ENCODE assay signal across 10 cellular contexts in the genomic region with DNA sequence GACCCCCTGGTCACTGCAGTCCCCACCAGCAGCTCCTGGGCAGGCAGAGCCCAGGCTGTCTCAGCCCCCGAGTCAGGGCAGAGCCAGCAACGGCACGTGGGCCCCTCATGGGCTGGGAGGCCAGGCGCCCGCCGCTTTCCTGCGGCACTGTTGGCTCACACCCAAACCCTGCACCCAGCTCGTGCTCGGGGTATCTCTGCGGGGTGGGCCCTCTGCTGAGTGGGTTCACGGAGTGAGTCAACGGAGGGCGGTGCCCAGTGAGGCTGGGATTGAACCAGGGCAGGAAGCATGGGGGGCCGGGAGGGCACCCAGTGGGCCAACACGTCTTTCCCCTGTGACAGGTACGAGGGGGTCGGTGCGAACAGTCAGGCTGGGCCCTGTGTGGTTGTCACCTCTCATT. TPM values are rescaled to one million over a fixed set of nuclear protein-coding genes. Genes with fewer than 3 reads are reported as not detected.
DNase-seq lines count a peak whose midpoint lies in the region; ATAC-seq and TF ChIP-seq lines count a peak whose summit lies in the region.
"Had no signal": no experiment of that assay in that cellular context is flagged by ENCODE, and none has a peak within 500 bp of the region (broad histone marks: within the 10 kb centered on the region; RNA-seq: fewer than 3 reads in every experiment).

No MANE protein-coding gene starts in this region.

- peaks cover 3% of the 10 kb centered on the region for H3K9me3 Mint-ChIP-seq in activated CD4-positive, alpha-beta memory T cell treated with anti-CD3 and anti-CD28 coated beads for 36 hours
- peaks cover 2% of the 10 kb centered on the region for H3K9me3 Mint-ChIP-seq in activated CD4-positive, alpha-beta memory T cell treated with anti-CD3 and anti-CD28 coated beads, Interleukin-2, amount 10 ng/mL, durations not matched to agents 7 days and 5 days
- H3K9me3 Mint-ChIP-seq in natural killer cell treated with Interleukin-12 subunit alpha and Interleukin-12 subunit beta and Interleukin-15 and Interleukin-18, amount 100 ng/mL, for 72 hours = no peaks in the 10 kb centered on the region

- H3K9me3 ChIP-seq in body of pancreas = no peaks in the 10 kb centered on the region
- H3K9me3 ChIP-seq in upper lobe of left lung = no peaks in the 10 kb centered on the region

- intact Hi-C loops in activated CD4-positive, alpha-beta memory T cell treated with anti-CD3 and anti-CD28 coated beads for 36 hours (cut with micrococcal nuclease) = no loop called here
- intact Hi-C loops in body of pancreas (cut with DNase I) = no loop called here

- H3K36me3 ChIP-seq in body of pancreas (replicated peaks in 1 of 2; ENCODE audit: insufficient read depth in 1 of 2, low read depth in 2 of 2) (no peaks in the 10 kb centered on the region), upper lobe of left lung (no peaks in the 10 kb centered on the region)

- H3K27me3 Mint-ChIP-seq in activated CD4-positive, alpha-beta memory T cell treated with anti-CD3 and anti-CD28 coated beads for 36 hours = no peaks in the 10 kb centered on the region
- H3K27me3 Mint-ChIP-seq in activated CD4-positive, alpha-beta memory T cell treated with anti-CD3 and anti-CD28 coated beads, Interleukin-2, amount 10 ng/mL, durations not matched to agents 7 days and 5 days = peaks cover 23% of the 10 kb centered on the region
- no peaks in the 10 kb centered on the region for H3K27me3 Mint-ChIP-seq in natural killer cell treated with Interleukin-12 subunit alpha and Interleukin-12 subunit beta and Interleukin-15 and Interleukin-18, amount 100 ng/mL, for 72 hours

- H3K4me3 ChIP-seq in body of pancreas (no peak overlapping the region), upper lobe of left lung (no peak overlapping the region)

- H3K27me3 ChIP-seq in body of pancreas (no peaks in the 10 kb centered on the region), upper lobe of left lung (no peaks in the 10 kb centered on the region)

- TF ChIP-seq CTCF in body of pancreas (IDR thresholded peaks at IDR 0.05) = no peak
- TF ChIP-seq CTCF in upper lobe of left lung (IDR thresholded peaks at IDR 0.05) = no peak

- H3K4me3 Mint-ChIP-seq in activated CD4-positive, alpha-beta memory T cell treated with anti-CD3 and anti-CD28 coated beads for 36 hours = no peak overlapping the region
- no peak overlapping the region for H3K4me3 Mint-ChIP-seq in activated CD4-positive, alpha-beta memory T cell treated with anti-CD3 and anti-CD28 coated beads, Interleukin-2, amount 10 ng/mL, durations not matched to agents 7 days and 5 days
- peak overlapping the region; percentile 66 for H3K4me3 Mint-ChIP-seq in natural killer cell treated with Interleukin-12 subunit alpha and Interleukin-12 subunit beta and Interleukin-15 and Interleukin-18, amount 100 ng/mL, for 72 hours

- H3K4me1 Mint-ChIP-seq in activated CD4-positive, alpha-beta memory T cell treated with anti-CD3 and anti-CD28 coated beads for 36 hours (ENCODE audit: low read depth) = peaks cover 50% of the 10 kb centered on the region
- peaks cover 55% of the 10 kb centered on the region for H3K4me1 Mint-ChIP-seq in activated CD4-positive, alpha-beta memory T cell treated with anti-CD3 and anti-CD28 coated beads, Interleukin-2, amount 10 ng/mL, durations not matched to agents 7 days and 5 days
- H3K4me1 Mint-ChIP-seq in natural killer cell treated with Interleukin-12 subunit alpha and Interleukin-12 subunit beta and Interleukin-15 and Interleukin-18, amount 100 ng/mL, for 72 hours (ENCODE audit: low read depth in 2 of 2) = peaks cover 46 to 61% of the 10 kb centered on the region in 2 donors

- WGBS in body of pancreas, 2 donors = 66 to 90% methylated on average over 11 to 12 of the region's 18 CpGs
- 47 to 69% methylated on average over 3 to 15 of the region's 18 CpGs for WGBS in upper lobe of left lung, 2 donors

- H3K27ac Mint-ChIP-seq in activated CD4-positive, alpha-beta memory T cell treated with anti-CD3 and anti-CD28 coated beads for 36 hours = no peak overlapping the region
- H3K27ac Mint-ChIP-seq in activated CD4-positive, alpha-beta memory T cell treated with anti-CD3 and anti-CD28 coated beads, Interleukin-2, amount 10 ng/mL, durations not matched to agents 7 days and 5 days = no peak overlapping the region
- H3K27ac Mint-ChIP-seq in natural killer cell treated with Interleukin-12 subunit alpha and Interleukin-12 subunit beta and Interleukin-15 and Interleukin-18, amount 100 ng/mL, for 72 hours = peak overlapping the region; percentile 51 to 67

- no peak for ATAC-seq in body of pancreas
- peak in 1 of 2 donors; percentile 52 for ATAC-seq in natural killer cell treated with Interleukin-12 subunit alpha and Interleukin-12 subunit beta and Interleukin-15 and Interleukin-18, amount 100 ng/mL, for 72 hours
- no peak for ATAC-seq in upper lobe of left lung (ENCODE audit: low FRiP score in 2 of 2)

- TF ChIP-seq POLR2A in body of pancreas (IDR thresholded peaks at IDR 0.05) (no peak), upper lobe of left lung (IDR thresholded peaks at IDR 0.05) (no peak)

- H3K4me1 ChIP-seq in body of pancreas (no peaks in the 10 kb centered on the region), upper lobe of left lung (peaks cover 7 to 37% (median 31%) of the 10 kb centered on the region in 4 donors)

- H3K36me3 Mint-ChIP-seq in activated CD4-positive, alpha-beta memory T cell treated with anti-CD3 and anti-CD28 coated beads for 36 hours = peaks cover 5% of the 10 kb centered on the region
- H3K36me3 Mint-ChIP-seq in activated CD4-positive, alpha-beta memory T cell treated with anti-CD3 and anti-CD28 coated beads, Interleukin-2, amount 10 ng/mL, durations not matched to agents 7 days and 5 days (ENCODE audit: low read depth) = peaks cover 8% of the 10 kb centered on the region
- H3K36me3 Mint-ChIP-seq in natural killer cell treated with Interleukin-12 subunit alpha and Interleukin-12 subunit beta and Interleukin-15 and Interleukin-18, amount 100 ng/mL, for 72 hours = no peaks in the 10 kb centered on the region

- H3K27ac ChIP-seq in body of pancreas (no peak overlapping the region), upper lobe of left lung (peak overlapping the region in 1 of 4 donors; percentile 22)

- CTCF ChIA-PET in activated CD4-positive, alpha-beta memory T cell treated with anti-CD3 and anti-CD28 coated beads for 36 hours (lab: Charles Lee) = interaction anchor here (1.4 to 1.5 kb wide), 2 partner anchors 120 to 160 kb away, joined by 3 to 4 read pairs; no protein-coding TSS in a partner anchor
- CTCF ChIA-PET in activated CD4-positive, alpha-beta memory T cell treated with anti-CD3 and anti-CD28 coated beads, Interleukin-2, amount 10 ng/mL, durations not matched to agents 7 days and 5 days (lab: Charles Lee) = no interaction called here

- no peak for TF ChIP-seq EP300 in upper lobe of left lung (IDR thresholded peaks at IDR 0.05)

- peak; percentile 26 for DNase-seq in activated CD4-positive, alpha-beta memory T cell treated with anti-CD3 and anti-CD28 coated beads for 36 hours
- DNase-seq in activated CD4-positive, alpha-beta memory T cell treated with anti-CD3 and anti-CD28 coated beads, Interleukin-2, amount 10 ng/mL, durations not matched to agents 7 days and 5 days = no peak
- DNase-seq in body of pancreas (peak; percentile 18 to 50 (median 24)), upper lobe of left lung (peak; percentile 63 to 84), DMS53 treated with DMSO at 0.1 percent for 48 hours (lab: John Stamatoyannopoulos, UW; ENCODE audit: unreplicated experiment) (no peak), SHP77 (lab: John Stamatoyannopoulos, UW) (no peak), T1000 (lab: John Stamatoyannopoulos, UW) (no peak)
- DNase-seq in natural killer cell treated with Interleukin-12 subunit alpha and Interleukin-12 subunit beta and Interleukin-15 and Interleukin-18, amount 100 ng/mL, for 72 hours (ENCODE audit: low spot score) = peak; percentile 82
- DNase-seq: activated CD4-positive, alpha-beta T cell treated with anti-CD3 and anti-CD28 coated beads for 4 hours; stimulated activated CD4-positive, alpha-beta T cell treated with anti-CD3 and anti-CD28 coated beads, Interleukin-2, amount 100 ng/mL, for 48 hours had no signal

- POLR2A ChIA-PET in activated CD4-positive, alpha-beta memory T cell treated with anti-CD3 and anti-CD28 coated beads for 36 hours (lab: Charles Lee) = interaction anchor here (1.1 kb wide), 1 partner anchor 15 kb away, joined by 3 read pairs; no protein-coding TSS in a partner anchor
- POLR2A ChIA-PET in activated CD4-positive, alpha-beta memory T cell treated with anti-CD3 and anti-CD28 coated beads, Interleukin-2, amount 10 ng/mL, durations not matched to agents 7 days and 5 days (lab: Charles Lee) = interaction anchor here (1.0 to 1.2 kb wide), 2 partner anchors 29 to 50 kb away, joined by 3 to 7 read pairs; a partner anchor contains a TSS

RNA-seq across cellular contexts. Expression of a gene that starts 28.9 kb away (rescaled TPM):
- 10 to 100 TPM; 14.1 to 16.1 TPM for total RNA-seq in activated CD4-positive, alpha-beta memory T cell treated with anti-CD3 and anti-CD28 coated beads for 36 hours
- 10 to 100 TPM; 11.1 to 13.0 TPM for total RNA-seq in activated CD4-positive, alpha-beta memory T cell treated with anti-CD3 and anti-CD28 coated beads, Interleukin-2, amount 10 ng/mL, durations not matched to agents 7 days and 5 days
- 10 to 100 TPM; 19.7 to 19.8 TPM for total RNA-seq in body of pancreas
- 100 to 1,000 TPM in 1 of 2 donors, 10 to 100 TPM in 1; 70.6 to 161 TPM for total RNA-seq in natural killer cell treated with Interleukin-12 subunit alpha and Interleukin-12 subunit beta and Interleukin-15 and Interleukin-18, amount 100 ng/mL, for 72 hours
- total RNA-seq in upper lobe of left lung = 100 to 1,000 TPM in 1 of 6 donors, 10 to 100 TPM in 5; 31.0 to 109 (median 37.5) TPM

RNA-seq across cellular contexts. Expression of a gene that starts 49.2 kb away (rescaled TPM):
- 10 to 100 TPM; 22.3 to 27.1 TPM for total RNA-seq in activated CD4-positive, alpha-beta memory T cell treated with anti-CD3 and anti-CD28 coated beads for 36 hours
- 10 to 100 TPM; 32.6 to 38.2 TPM for total RNA-seq in activated CD4-positive, alpha-beta memory T cell treated with anti-CD3 and anti-CD28 coated beads, Interleukin-2, amount 10 ng/mL, durations not matched to agents 7 days and 5 days
- total RNA-seq in body of pancreas = 10 to 100 TPM; 34.8 to 42.2 TPM
- 10 to 100 TPM; 42.8 to 44.5 TPM for total RNA-seq in natural killer cell treated with Interleukin-12 subunit alpha and Interleukin-12 subunit beta and Interleukin-15 and Interleukin-18, amount 100 ng/mL, for 72 hours
- 10 to 100 TPM; 26.0 to 82.6 (median 40.8) TPM for total RNA-seq in upper lobe of left lung

RNA-seq across cellular contexts. Expression of a gene that starts 49.7 kb away (rescaled TPM):
- total RNA-seq in activated CD4-positive, alpha-beta memory T cell treated with anti-CD3 and anti-CD28 coated beads for 36 hours = 10 to 100 TPM; 14.1 to 15.6 TPM
- 10 to 100 TPM; 17.4 to 18.2 TPM for total RNA-seq in activated CD4-positive, alpha-beta memory T cell treated with anti-CD3 and anti-CD28 coated beads, Interleukin-2, amount 10 ng/mL, durations not matched to agents 7 days and 5 days
- total RNA-seq in body of pancreas (10 to 100 TPM in 1 of 2 donors, 1 to 10 TPM in 1; 9.6 to 25.1 TPM), upper lobe of left lung (10 to 100 TPM in 4 of 6 donors, 1 to 10 TPM in 2; 9.1 to 25.1 (median 11.5) TPM)
- total RNA-seq in natural killer cell treated with Interleukin-12 subunit alpha and Interleukin-12 subunit beta and Interleukin-15 and Interleukin-18, amount 100 ng/mL, for 72 hours = 10 to 100 TPM; 17.2 to 19.9 TPM

RNA-seq across cellular contexts. Expression of a gene that starts 57.4 kb away (rescaled TPM):
- total RNA-seq in activated CD4-positive, alpha-beta memory T cell treated with anti-CD3 and anti-CD28 coated beads for 36 hours = not detected
- total RNA-seq in activated CD4-positive, alpha-beta memory T cell treated with anti-CD3 and anti-CD28 coated beads, Interleukin-2, amount 10 ng/mL, durations not matched to agents 7 days and 5 days = not detected
- total RNA-seq in body of pancreas (not detected), upper lobe of left lung (not detected)
- total RNA-seq in natural killer cell treated with Interleukin-12 subunit alpha and Interleukin-12 subunit beta and Interleukin-15 and Interleukin-18, amount 100 ng/mL, for 72 hours = not detected

Comparison
In these comparisons a context has a peak if more than half of its experiments do, and no peak if none do; other contexts are left out.
1. DNase-seq: peak in activated CD4-positive, alpha-beta memory T cell treated with anti-CD3 and anti-CD28 coated beads for 36 hours (single experiment), body of pancreas (4 of 4), natural killer cell treated with Interleukin-12 subunit alpha and Interleukin-12 subunit beta and Interleukin-15 and Interleukin-18, amount 100 ng/mL, for 72 hours (single experiment) and upper lobe of left lung (2 of 2); none in activated CD4-positive, alpha-beta memory T cell treated with anti-CD3 and anti-CD28 coated beads, Interleukin-2, amount 10 ng/mL, durations not matched to agents 7 days and 5 days (single experiment), DMS53 treated with DMSO at 0.1 percent for 48 hours (single experiment), SHP77 (0 of 2) and T1000 (single experiment).
2. H3K27ac Mint-ChIP-seq: peak in natural killer cell treated with Interleukin-12 subunit alpha and Interleukin-12 subunit beta and Interleukin-15 and Interleukin-18, amount 100 ng/mL, for 72 hours (2 of 2); none in activated CD4-positive, alpha-beta memory T cell treated with anti-CD3 and anti-CD28 coated beads for 36 hours (single experiment) and activated CD4-positive, alpha-beta memory T cell treated with anti-CD3 and anti-CD28 coated beads, Interleukin-2, amount 10 ng/mL, durations not matched to agents 7 days and 5 days (single experiment).